Comparison of ENCODE assay signal across 14 cellular contexts in genomic region chr10:122173337-122173736, GRCh38.
DNase-seq lines count a peak whose midpoint lies in the region; ATAC-seq and TF ChIP-seq lines count a peak whose summit lies in the region.
"Had no signal": no experiment of that assay in that cellular context is flagged by ENCODE, and none has a peak within 500 bp of the region (broad histone marks: within the 10 kb centered on the region; RNA-seq: fewer than 3 reads in every experiment).

No MANE protein-coding gene starts in this region.

- 60% methylated on average over 7 of the region's 7 CpGs for WGBS in right cardiac atrium
- 71% methylated on average over 7 of the region's 7 CpGs for WGBS in mammary epithelial cell (ENCODE audit: low coverage, missing lambda C conversion rate)

- TF ChIP-seq CTCF in foreskin keratinocyte (conservative IDR thresholded peaks at IDR 0.05) (no peak), mammary epithelial cell (conservative IDR thresholded peaks at IDR 0.05 in 1 of 2, IDR thresholded peaks at IDR 0.05 in 1 of 2; ENCODE audit: extremely low read depth in 1 of 2, insufficient read depth in 1 of 2, low read depth in 1 of 2, low read length in 2 of 2) (no peak)

- no peak overlapping the region for H3K4me3 Mint-ChIP-seq in naive thymus-derived CD8-positive, alpha-beta T cell
- H3K4me3 Mint-ChIP-seq: IgD-negative memory B cell had no signal

- H3K4me2 ChIP-seq in BLaER1 (peak overlapping the region; percentile 61), mammary epithelial cell (ENCODE audit: insufficient read depth, low read depth, low read length) (no peak overlapping the region)

- H3K4me1 ChIP-seq in BLaER1 (peaks cover 18% of the 10 kb centered on the region), foreskin keratinocyte (no peaks in the 10 kb centered on the region), right cardiac atrium (ENCODE audit: control insufficient read depth, insufficient read depth, low read length) (peaks cover 8% of the 10 kb centered on the region), mammary epithelial cell (ENCODE audit: insufficient read depth, low read length) (no peaks in the 10 kb centered on the region)
- H3K4me1 ChIP-seq: Peyer's patch had no signal

- POLR2A ChIA-PET in naive thymus-derived CD8-positive, alpha-beta T cell (lab: Charles Lee), result no interaction called here

- no peak overlapping the region for H3K4me3 ChIP-seq in BLaER1
- H3K4me3 ChIP-seq in right cardiac atrium (ENCODE audit: low read length), result no peak overlapping the region
- no peak overlapping the region for H3K4me3 ChIP-seq in mammary epithelial cell (replicated peaks in 1 of 3; ENCODE audit: insufficient read depth in 1 of 3, low read depth in 2 of 3, low read length in 3 of 3)
- H3K4me3 ChIP-seq: Peyer's patch had no signal

- intact Hi-C loops in right cardiac atrium (cut with DNase I) (no loop called here), sciatic nerve (cut with DNase I) (no loop called here), mammary epithelial cell (cut with micrococcal nuclease) (no loop called here)

- H2AFZ ChIP-seq in mammary epithelial cell (ENCODE audit: low read depth, low read length), result no peak overlapping the region

- CTCF ChIA-PET in mammary epithelial cell (lab: Charles Lee; ENCODE audit: low non-redundant PET), result no interaction called here

- H3K9me3 ChIP-seq in BLaER1 (no peaks in the 10 kb centered on the region), right cardiac atrium (ENCODE audit: control insufficient read depth, low read length) (no peaks in the 10 kb centered on the region), mammary epithelial cell (replicated peaks; ENCODE audit: insufficient read depth, low read length) (no peaks in the 10 kb centered on the region)
- H3K9me3 ChIP-seq: Caco-2, Peyer's patch had no signal

- H3K27ac Mint-ChIP-seq in naive thymus-derived CD8-positive, alpha-beta T cell, result no peak overlapping the region

- peaks cover 0 to 2% (median 0%) of the 10 kb centered on the region in 3 donors for H3K36me3 Mint-ChIP-seq in naive thymus-derived CD8-positive, alpha-beta T cell

- peaks cover 3 to 51% (median 28%) of the 10 kb centered on the region in 5 donors for H3K27me3 Mint-ChIP-seq in naive thymus-derived CD8-positive, alpha-beta T cell

- H3K9me3 Mint-ChIP-seq in naive thymus-derived CD8-positive, alpha-beta T cell, result peaks cover 0 to 1% (median 0%) of the 10 kb centered on the region in 9 donors

- ATAC-seq in foreskin keratinocyte (peak; percentile 6), right cardiac atrium (peak; percentile 69 to 83), sciatic nerve (peak; percentile 4)
- ATAC-seq in naive thymus-derived CD8-positive, alpha-beta T cell, result no peak
- ATAC-seq in activated CD4-positive, CD25-positive, alpha-beta regulatory T cell treated with anti-CD3 and anti-CD28 coated beads, Interleukin-2, amount 50 U/mL, for 24 hours, result no peak

- H3K36me3 ChIP-seq in BLaER1 (no peaks in the 10 kb centered on the region), mammary epithelial cell (ENCODE audit: insufficient read depth, low read length) (no peaks in the 10 kb centered on the region)
- H3K36me3 ChIP-seq: Peyer's patch had no signal

- H3K9ac ChIP-seq in BLaER1 (no peak overlapping the region), mammary epithelial cell (ENCODE audit: insufficient read depth, low read length) (no peak overlapping the region)

- no TSS peak for BruUV-seq in mammary epithelial cell (replicated peaks; lab: Mats Ljungman, UMichigan)

- DNase-seq in foreskin keratinocyte, result no peak
- DNase-seq in right cardiac atrium, result peak in 1 of 3 donors; percentile 65
- no peak for DNase-seq in sciatic nerve (ENCODE audit: low spot score)
- DNase-seq in naive thymus-derived CD8-positive, alpha-beta T cell, result no peak
- DNase-seq in glomerular visceral epithelial cell (ENCODE audit: extremely low spot score), result no peak
- no peak for DNase-seq in mammary epithelial cell
- DNase-seq: Caco-2, NCI-H1930, NCI-H2171, NCI-H82, Peyer's patch had no signal

- no peaks in the 10 kb centered on the region for H3K4me1 Mint-ChIP-seq in naive thymus-derived CD8-positive, alpha-beta T cell
- H3K4me1 Mint-ChIP-seq: IgD-negative memory B cell had no signal

- H4K20me1 ChIP-seq in BLaER1 (0 out of 2 replicates have a peak, but pooled peaks cover 9% of the 10 kb centered on the region), mammary epithelial cell (ENCODE audit: insufficient read depth, low read length) (no peaks in the 10 kb centered on the region)

- dilution Hi-C loops in mammary epithelial cell (cut with HindIII; ENCODE audit: low sequenced_read_pairs), result no loop called here

- H3K27me3 ChIP-seq in BLaER1 (no peaks in the 10 kb centered on the region), foreskin keratinocyte (no peaks in the 10 kb centered on the region), right cardiac atrium (ENCODE audit: control insufficient read depth, insufficient read depth) (no peaks in the 10 kb centered on the region), mammary epithelial cell (ENCODE audit: insufficient read depth, low read length) (no peaks in the 10 kb centered on the region)
- H3K27me3 ChIP-seq: Peyer's patch had no signal

- in situ Hi-C loops in mammary epithelial cell (cut with MboI; ENCODE audit: low sequenced_read_pairs in 2 of 2), result no loop called here

- peaks cover 9% of the 10 kb centered on the region for H3K79me2 ChIP-seq in mammary epithelial cell (ENCODE audit: insufficient read depth, low read length)

- H3K27ac ChIP-seq in BLaER1, result no peak overlapping the region; the same call in 1 of the 2 replicates
- no peak overlapping the region for H3K27ac ChIP-seq in foreskin keratinocyte
- H3K27ac ChIP-seq in right cardiac atrium (ENCODE audit: low read length), result peak overlapping the region; percentile 46
- no peak overlapping the region for H3K27ac ChIP-seq in mammary epithelial cell (ENCODE audit: insufficient read depth, low read depth, low read length)
- H3K27ac ChIP-seq: Peyer's patch had no signal

Comparison
In these comparisons a context has a peak if more than half of its experiments do, and no peak if none do; other contexts are left out.
1. ATAC-seq: peak in foreskin keratinocyte (single experiment), right cardiac atrium (2 of 2) and sciatic nerve (single experiment); none in naive thymus-derived CD8-positive, alpha-beta T cell (0 of 2) and activated CD4-positive, CD25-positive, alpha-beta regulatory T cell treated with anti-CD3 and anti-CD28 coated beads, Interleukin-2, amount 50 U/mL, for 24 hours (0 of 2).